In the genomic region with DNA sequence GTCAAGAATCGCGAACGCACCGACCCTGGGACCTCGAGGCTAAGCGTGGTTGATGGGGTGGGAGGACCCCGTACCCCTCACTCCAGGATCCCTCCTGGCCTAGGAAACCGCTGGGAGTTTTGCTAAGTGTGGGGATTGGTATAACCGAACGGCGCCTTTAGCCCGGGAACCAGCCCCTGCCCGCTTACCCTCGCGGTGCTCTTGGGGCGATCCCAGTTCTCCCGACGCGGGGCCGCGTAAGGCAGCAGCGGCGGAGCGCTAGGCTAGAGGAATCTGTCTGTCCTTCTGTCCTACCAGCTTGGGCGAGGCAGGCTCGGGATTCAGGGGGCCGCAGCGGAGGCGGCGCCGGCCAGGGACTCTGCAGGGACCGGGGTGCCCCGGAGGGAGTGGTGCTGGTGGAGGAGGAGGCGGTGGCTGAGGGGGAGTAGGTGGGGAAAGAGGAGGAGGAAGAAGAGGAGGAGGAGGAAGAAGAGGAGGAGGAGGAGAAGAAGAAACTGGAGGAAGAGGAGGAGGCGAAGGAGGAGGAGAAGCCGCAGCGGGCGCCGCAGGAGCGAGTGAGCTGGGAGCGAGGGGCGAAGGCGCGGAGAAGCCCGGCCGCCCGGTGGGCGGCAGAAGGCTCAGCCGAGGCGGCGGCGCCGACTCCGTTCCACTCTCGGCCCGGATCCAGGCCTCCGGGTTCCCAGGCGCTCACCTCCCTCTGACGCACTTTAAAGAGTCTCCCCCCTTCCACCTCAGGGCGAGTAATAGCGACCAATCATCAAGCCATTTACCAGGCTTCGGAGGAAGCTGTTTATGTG, we compare ENCODE assay signal across 8 cellular contexts. TPM values are rescaled to one million over a fixed set of nuclear protein-coding genes. Genes with fewer than 3 reads are reported as not detected.
DNase-seq lines count a peak whose midpoint lies in the region; ATAC-seq and TF ChIP-seq lines count a peak whose summit lies in the region.

No MANE protein-coding gene starts in this region.

- ATAC-seq in naive thymus-derived CD8-positive, alpha-beta T cell = peak in 1 of 2 donors; percentile 33

- POLR2A ChIA-PET in naive thymus-derived CD8-positive, alpha-beta T cell (lab: Charles Lee) = no interaction called here

- H3K9me3 ChIP-seq in HAP-1 = no peaks in the 10 kb centered on the region

- H3K4me3 ChIP-seq in HAP-1 = no peak overlapping the region

- no peak for TF ChIP-seq CTCF in endothelial cell (IDR thresholded peaks at IDR 0.05; ENCODE audit: unreplicated experiment)

- H3K4me1 Mint-ChIP-seq in endothelial cell (ENCODE audit: unreplicated experiment) = peaks cover 22% of the 10 kb centered on the region
- peaks cover 9 to 36% (median 30%) of the 10 kb centered on the region in 4 donors for H3K4me1 Mint-ChIP-seq in naive thymus-derived CD8-positive, alpha-beta T cell

- H3K27me3 ChIP-seq in HAP-1 (ENCODE audit: low read depth) = peaks cover 7% of the 10 kb centered on the region; the same call in 1 of the 2 replicates

- no peaks in the 10 kb centered on the region for H3K9me3 Mint-ChIP-seq in endothelial cell (ENCODE audit: unreplicated experiment)
- H3K9me3 Mint-ChIP-seq in naive thymus-derived CD8-positive, alpha-beta T cell = no peaks in the 10 kb centered on the region

- H3K36me3 Mint-ChIP-seq in endothelial cell (ENCODE audit: low read depth, unreplicated experiment) = no peaks in the 10 kb centered on the region
- H3K36me3 Mint-ChIP-seq in naive thymus-derived CD8-positive, alpha-beta T cell = no peaks in the 10 kb centered on the region

- in situ Hi-C loops in HAP-1 (cut with MboI; ENCODE audit: low sequenced_read_pairs) = loop anchor here (5.0 kb wide), 1 partner anchor 695 kb away; no protein-coding TSS in a partner anchor

- DNase-seq in ELF-1 (ENCODE audit: low read depth, low spot score) (peak; percentile 92), NCI-H1930 (lab: John Stamatoyannopoulos, UW) (peak; percentile 50 to 51), endothelial cell (ENCODE audit: low spot score) (peak; percentile 74), NCI-H226 (no peak), RKO (ENCODE audit: low spot score) (no peak), HAP-1 (ENCODE audit: low spot score in 2 of 2) (no peak), OCI-M1 (lab: John Stamatoyannopoulos, UW) (no peak)
- DNase-seq in naive thymus-derived CD8-positive, alpha-beta T cell = no peak

- H3K4me1 ChIP-seq in HAP-1 = no peaks in the 10 kb centered on the region

- H3K4me3 Mint-ChIP-seq in endothelial cell (ENCODE audit: unreplicated experiment) = peak overlapping the region; percentile 90
- H3K4me3 Mint-ChIP-seq in naive thymus-derived CD8-positive, alpha-beta T cell = peak overlapping the region in 7 of 10 donors; percentile 48 to 75 (median 63)

- no peak overlapping the region for H3K27ac Mint-ChIP-seq in endothelial cell (ENCODE audit: unreplicated experiment)
- no peak overlapping the region for H3K27ac Mint-ChIP-seq in naive thymus-derived CD8-positive, alpha-beta T cell

- peaks cover 31% of the 10 kb centered on the region for H3K27me3 Mint-ChIP-seq in endothelial cell (ENCODE audit: unreplicated experiment)
- peaks cover 26 to 88% (median 53%) of the 10 kb centered on the region in 5 donors for H3K27me3 Mint-ChIP-seq in naive thymus-derived CD8-positive, alpha-beta T cell

- H3K36me3 ChIP-seq in HAP-1 (replicated peaks) = no peaks in the 10 kb centered on the region

RNA-seq across cellular contexts. Expression of a gene that starts 0.4 kb away (rescaled TPM):
- total RNA-seq in endothelial cell (ENCODE audit: unreplicated experiment) = not detected
- not detected for total RNA-seq in naive thymus-derived CD8-positive, alpha-beta T cell
- not detected for polyA plus RNA-seq in naive thymus-derived CD8-positive, alpha-beta T cell

Comparison
In these comparisons a context has a peak if more than half of its experiments do, and no peak if none do; other contexts are left out.
1. DNase-seq: peak in ELF-1 (single experiment), NCI-H1930 (2 of 2) and endothelial cell (single experiment); none in naive thymus-derived CD8-positive, alpha-beta T cell (0 of 10), NCI-H226 (single experiment), RKO (single experiment), HAP-1 (0 of 2) and OCI-M1 (single experiment).